8 cellular contexts compared by ENCODE assay signal in genomic region chr16:525123-525519, GRCh38. TPM values are rescaled to one million over a fixed set of nuclear protein-coding genes. Genes with fewer than 3 reads are reported as not detected.
DNase-seq lines count a peak whose midpoint lies in the region; ATAC-seq and TF ChIP-seq lines count a peak whose summit lies in the region.
"Had no signal": no experiment of that assay in that cellular context is flagged by ENCODE, and none has a peak within 500 bp of the region (broad histone marks: within the 10 kb centered on the region; RNA-seq: fewer than 3 reads in every experiment).

No MANE protein-coding gene starts in this region.

- POLR2A ChIA-PET in Panc1 (lab: Charles Lee): no interaction called here

- no peaks in the 10 kb centered on the region for H3K9me3 Mint-ChIP-seq in chondrocyte (ENCODE audit: low read depth)
- no peaks in the 10 kb centered on the region for H3K9me3 Mint-ChIP-seq in osteocyte (ENCODE audit: unreplicated experiment)

- intact Hi-C loops in Panc1 (cut with micrococcal nuclease; ENCODE audit: unreplicated experiment): no loop called here

- H3K27me3 Mint-ChIP-seq in chondrocyte (ENCODE audit: low read depth) (no peaks in the 10 kb centered on the region), osteocyte (ENCODE audit: unreplicated experiment) (no peaks in the 10 kb centered on the region)

- peaks cover 41% of the 10 kb centered on the region for H3K4me1 ChIP-seq in Panc1 (ENCODE audit: control insufficient read depth, insufficient read depth, low read length)
- H3K4me1 ChIP-seq in BE2C: no peaks in the 10 kb centered on the region; the same call in 1 of the 2 replicates

- H3K4me1 Mint-ChIP-seq in chondrocyte (ENCODE audit: low read depth) (peaks cover 41% of the 10 kb centered on the region), osteocyte (ENCODE audit: unreplicated experiment) (peaks cover 41% of the 10 kb centered on the region)

- no peak for ATAC-seq in Panc1

- in situ Hi-C loops in Panc1 (cut with HindIII; ENCODE audit: low pct_unique_long_range_greater_than_20kb, low sequenced_read_pairs): no loop called here

- peak overlapping the region; percentile 4 for H3K4me3 ChIP-seq in GM12865 (ENCODE audit: low read depth, low read length)
- peak overlapping the region in 1 of 2 experiments; percentile 82; a peak in 1 of 4 replicates for H3K4me3 ChIP-seq in Panc1 (ENCODE audit: low read depth in 2 of 2, low read length in 2 of 2)
- H3K4me3 ChIP-seq in BE2C (ENCODE audit: low read depth, low read length): no peak overlapping the region

- peaks cover 2% of the 10 kb centered on the region for H3K36me3 Mint-ChIP-seq in chondrocyte (ENCODE audit: low read depth)
- H3K36me3 Mint-ChIP-seq in osteocyte (ENCODE audit: unreplicated experiment): peaks cover 8% of the 10 kb centered on the region

- peak overlapping the region; percentile 95; the same call in 1 of the 2 replicates for H3K27ac ChIP-seq in Panc1 (ENCODE audit: low read length)

- H3K27ac Mint-ChIP-seq in chondrocyte (ENCODE audit: unreplicated experiment) (peak overlapping the region; percentile 99), osteocyte (ENCODE audit: unreplicated experiment) (peak overlapping the region; percentile 96)

- no peaks in the 10 kb centered on the region for H3K36me3 ChIP-seq in Panc1 (ENCODE audit: control insufficient read depth, insufficient read depth, low read length)
- H3K36me3 ChIP-seq in BE2C: peaks cover 19% of the 10 kb centered on the region

- TF ChIP-seq CTCF in GM12865 (IDR thresholded peaks at IDR 0.05; ENCODE audit: insufficient read depth, low read depth, low read length, missing control alignments): no peak
- TF ChIP-seq CTCF in Panc1 (IDR thresholded peaks at IDR 0.05): no peak
- no peak for TF ChIP-seq CTCF in chondrocyte (IDR thresholded peaks at IDR 0.05)
- no peak for TF ChIP-seq CTCF in osteocyte (IDR thresholded peaks at IDR 0.05)
- no peak for TF ChIP-seq CTCF in BE2C (IDR thresholded peaks at IDR 0.05; ENCODE audit: low read depth, low read length)

- BruUV-seq in Panc1 (replicated peaks; lab: Mats Ljungman, UMichigan): TSS peak; percentile 87

- DNase-seq in GM12865 (ENCODE audit: low read depth): no peak
- no peak for DNase-seq in Panc1 (ENCODE audit: low read depth, low spot score)
- no peak for DNase-seq in chondrocyte (ENCODE audit: low spot score)
- DNase-seq in osteocyte (ENCODE audit: extremely low spot score, unreplicated experiment): no peak
- no peak for DNase-seq in BE2C
- no peak for DNase-seq in SW 1271 (lab: John Stamatoyannopoulos, UW)
- DNase-seq in iPS-NIHi7 (ENCODE audit: extremely low spot score): no peak

- CTCF ChIA-PET in Panc1 (lab: Charles Lee): no interaction called here

- H3K4me3 Mint-ChIP-seq in chondrocyte (ENCODE audit: unreplicated experiment) (peak overlapping the region; percentile 89), osteocyte (ENCODE audit: unreplicated experiment) (peak overlapping the region; percentile 84)

- H3K27me3 ChIP-seq in Panc1 (ENCODE audit: control insufficient read depth, insufficient read depth, low read length): no peaks in the 10 kb centered on the region
- no peaks in the 10 kb centered on the region for H3K27me3 ChIP-seq in BE2C

- H3K9me3 ChIP-seq in Panc1 (ENCODE audit: control insufficient read depth, insufficient read depth, low read depth, low read length) (no peaks in the 10 kb centered on the region), BE2C (no peaks in the 10 kb centered on the region)

RNA-seq across cellular contexts. Expression of gene CAPN15, which starts 2.4 kb away (rescaled TPM):
- total RNA-seq in Panc1 (2021; ENCODE audit: unreplicated experiment) (78.5 TPM), chondrocyte (28.8 to 32.0 TPM (median 29.7 TPM) in 3 replicates), osteocyte (38.3 and 39.9 TPM in 2 replicates)
- 117 TPM for polyA plus RNA-seq in Panc1 (2012; ENCODE audit: insufficient read length)
- polyA plus RNA-seq in BE2C (2012; ENCODE audit: insufficient read depth, insufficient read length, low read depth): 198 TPM

RNA-seq across cellular contexts. Expression of gene PRR35, which starts 35.1 kb away (rescaled TPM):
- 2.2 TPM for total RNA-seq in Panc1 (2021; ENCODE audit: unreplicated experiment)
- polyA plus RNA-seq in Panc1 (2012; ENCODE audit: insufficient read length): 3.9 TPM
- not detected in 3 replicates for total RNA-seq in chondrocyte
- not detected in 2 replicates for total RNA-seq in osteocyte
- 0.91 TPM for polyA plus RNA-seq in BE2C (2012; ENCODE audit: insufficient read depth, insufficient read length, low read depth)
- total RNA-seq: liver had no signal
- polyA plus RNA-seq: liver had no signal

RNA-seq across cellular contexts. Expression of gene NHLRC4, which starts 41.7 kb away (rescaled TPM):
- 4.0 TPM for total RNA-seq in Panc1 (2021; ENCODE audit: unreplicated experiment)
- 5.2 TPM for polyA plus RNA-seq in Panc1 (2012; ENCODE audit: insufficient read length)
- not detected in 3 replicates for total RNA-seq in chondrocyte
- 0.57 and 1.7 TPM in 2 replicates for total RNA-seq in osteocyte
- 13.5 TPM for polyA plus RNA-seq in BE2C (2012; ENCODE audit: insufficient read depth, insufficient read length, low read depth)

RNA-seq across cellular contexts. Expression of gene PIGQ, which starts 44.6 kb away (rescaled TPM):
- 83.5 TPM for total RNA-seq in Panc1 (2021; ENCODE audit: unreplicated experiment)
- 84.1 TPM for polyA plus RNA-seq in Panc1 (2012; ENCODE audit: insufficient read length)
- total RNA-seq in chondrocyte: 34.1 to 57.1 TPM (median 37.3 TPM) in 3 replicates
- total RNA-seq in osteocyte: 62.0 and 63.6 TPM in 2 replicates
- polyA plus RNA-seq in BE2C (2012; ENCODE audit: insufficient read depth, insufficient read length, low read depth): 116 TPM
